1 cellular context compared by ENCODE assay signal in genomic region chr6:27617700-27618689, GRCh38.
TF ChIP-seq lines count a peak whose summit lies in the region.

No MANE protein-coding gene starts in this region.

TF ChIP-seq in K562, 482 proteins besides CTCF, POLR2A, EP300 and RAD21 (continued from another document):
- TF ChIP-seq TCF15 (CRISPR knock-in tag; IDR thresholded peaks at IDR 0.05): no peak
- no peak for TF ChIP-seq GABPB1 (CRISPR knock-in tag; IDR thresholded peaks at IDR 0.05)
- no peak for TF ChIP-seq CHCHD3 (CRISPR knock-in tag; IDR thresholded peaks at IDR 0.05)
- TF ChIP-seq SETDB1 (IDR thresholded peaks at IDR 0.05; ENCODE audit: low read length): no peak
- no peak for TF ChIP-seq ZNF318 (IDR thresholded peaks at IDR 0.05; ENCODE audit: borderline replicate concordance in 1 of 2, low read depth in 1 of 2)
- no peak for TF ChIP-seq MYNN (IDR thresholded peaks at IDR 0.05)
- TF ChIP-seq MYNN (CRISPR knock-in tag; IDR thresholded peaks at IDR 0.05): no peak
- TF ChIP-seq MLLT1 (IDR thresholded peaks at IDR 0.05): peak in 1 of 2 experiments; percentile 86; a peak in 1 of 4 replicates
- TF ChIP-seq ESRRA (IDR thresholded peaks at IDR 0.05; ENCODE audit: borderline replicate concordance, low read depth): no peak; the same call in 1 of the 2 replicates
- TF ChIP-seq ZNF449 (CRISPR knock-in tag; IDR thresholded peaks at IDR 0.05): no peak
- peak; percentile 25; the same call in 1 of the 2 replicates for TF ChIP-seq ATF7 (IDR thresholded peaks at IDR 0.05)
- no peak for TF ChIP-seq RBM14 (IDR thresholded peaks at IDR 0.05; ENCODE audit: borderline replicate concordance, insufficient read depth, low read depth, low read length)
- 0 out of 2 replicates have a peak, but pooled peaks have one; percentile 9 for TF ChIP-seq ZNF24 (IDR thresholded peaks at IDR 0.05)
- 0 out of 2 replicates have a peak, but pooled peaks have one; percentile 28 for TF ChIP-seq ZNF766 (CRISPR knock-in tag; conservative IDR thresholded peaks at IDR 0.05)
- no peak for TF ChIP-seq NFYB (IDR thresholded peaks at IDR 0.05; ENCODE audit: extremely low read depth, insufficient read length)
- TF ChIP-seq RFX5 (IDR thresholded peaks at IDR 0.05; ENCODE audit: low read depth, low read length): peak; percentile 44; the same call in 1 of the 2 replicates
- TF ChIP-seq SLC30A9 (CRISPR knock-in tag; IDR thresholded peaks at IDR 0.05): no peak
- TF ChIP-seq TRIM25 (IDR thresholded peaks at IDR 0.05; ENCODE audit: borderline replicate concordance): 0 out of 2 replicates have a peak, but pooled peaks have one; percentile 42
- no peak for TF ChIP-seq SAFB (IDR thresholded peaks at IDR 0.05; ENCODE audit: borderline replicate concordance, low read depth, low read length)
- no peak for TF ChIP-seq U2AF2 (optimal IDR thresholded peaks at IDR 0.05; ENCODE audit: low read depth, low read length)
- TF ChIP-seq RAD51 (IDR thresholded peaks at IDR 0.05; ENCODE audit: borderline replicate concordance, low read depth): no peak
- peak; percentile 67 for TF ChIP-seq BDP1 (IDR thresholded peaks at IDR 0.05; ENCODE audit: insufficient read depth, insufficient read length)
- TF ChIP-seq SMAD1 (IDR thresholded peaks at IDR 0.05; ENCODE audit: low read depth, low read length, partially characterized antibody): no peak
- peak; percentile 95 for TF ChIP-seq MEIS2 (IDR thresholded peaks at IDR 0.05; ENCODE audit: partially characterized antibody)
- peak; percentile 56 for TF ChIP-seq PHF20 (IDR thresholded peaks at IDR 0.05; ENCODE audit: partially characterized antibody)
- no peak; the same call in 1 of the 2 replicates for TF ChIP-seq ZNF134 (CRISPR knock-in tag; conservative IDR thresholded peaks at IDR 0.05)
- peak in 1 of 2 experiments; percentile 5; a peak in 1 of 4 replicates for TF ChIP-seq SRF (CRISPR knock-in tag; IDR thresholded peaks at IDR 0.05)
